ENCODE assay signal across 19 cellular contexts in the genomic region with DNA sequence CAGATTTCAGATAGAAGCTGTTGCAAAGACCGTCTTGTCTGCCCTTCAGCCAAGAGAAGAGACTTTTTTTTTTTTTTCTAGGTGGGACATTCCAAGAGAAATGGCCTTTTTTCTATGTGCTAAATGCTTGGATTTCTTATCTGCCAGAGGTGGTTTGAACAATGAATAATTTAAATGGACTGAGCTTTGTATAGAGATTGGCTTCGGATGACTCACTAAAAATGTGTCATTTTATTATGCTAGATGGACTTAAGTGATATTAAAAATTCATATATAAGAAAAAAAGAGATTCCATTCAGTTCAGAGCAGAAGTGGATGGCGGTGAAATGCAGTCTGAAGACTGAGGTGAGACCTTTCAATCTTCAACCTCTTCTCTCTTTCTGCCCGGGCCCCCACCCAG. TPM values are rescaled to one million over a fixed set of nuclear protein-coding genes. Genes with fewer than 3 reads are reported as not detected.
DNase-seq lines count a peak whose midpoint lies in the region; ATAC-seq, FAIRE-seq and TF ChIP-seq lines count a peak whose summit lies in the region.
"Had no signal": no experiment of that assay in that cellular context is flagged by ENCODE, and none has a peak within 500 bp of the region (broad histone marks: within the 10 kb centered on the region; RNA-seq: fewer than 3 reads in every experiment).

No MANE protein-coding gene starts in this region.

- no peak overlapping the region for H2AFZ ChIP-seq in astrocyte (ENCODE audit: low read depth, low read length)

- H3K4me1 Mint-ChIP-seq in astrocyte (ENCODE audit: low read depth, unreplicated experiment) (peaks cover 3% of the 10 kb centered on the region), natural killer cell (no peaks in the 10 kb centered on the region)
- no peaks in the 10 kb centered on the region for H3K4me1 Mint-ChIP-seq in activated CD8-positive, alpha-beta T cell treated with anti-CD3 and anti-CD28 coated beads, Interleukin-2, amount 10 ng/mL, durations not matched to agents 7 days and 5 days (ENCODE audit: low read depth)

- H3K4me1 ChIP-seq in astrocyte (ENCODE audit: insufficient read depth, low read length) = peaks cover 7% of the 10 kb centered on the region

- no peak overlapping the region for H3K27ac Mint-ChIP-seq in astrocyte (ENCODE audit: unreplicated experiment)
- H3K27ac Mint-ChIP-seq in activated CD8-positive, alpha-beta T cell treated with anti-CD3 and anti-CD28 coated beads, Interleukin-2, amount 10 ng/mL, durations not matched to agents 7 days and 5 days = no peak overlapping the region
- no peak overlapping the region for H3K27ac Mint-ChIP-seq in natural killer cell
- H3K27ac Mint-ChIP-seq: CD8-positive, alpha-beta T cell had no signal

- no peak for FAIRE-seq in astrocyte (lab: Jason Lieb, UNC)
- FAIRE-seq: G401.6 had no signal

- H3K4me3 ChIP-seq in astrocyte (ENCODE audit: insufficient read depth, low read depth, low read length) = no peak overlapping the region
- H3K4me3 ChIP-seq: BLaER1, HAP-1 had no signal

- no peaks in the 10 kb centered on the region for H3K9me3 ChIP-seq in astrocyte (ENCODE audit: insufficient read depth, low read depth, low read length)
- H3K9me3 ChIP-seq: HAP-1 had no signal

- no peak overlapping the region for H3K4me2 ChIP-seq in astrocyte (ENCODE audit: low read length)
- H3K4me2 ChIP-seq: BLaER1 had no signal

- no peaks in the 10 kb centered on the region for H3K79me2 ChIP-seq in astrocyte (ENCODE audit: insufficient read depth, low read length)

- POLR2A ChIA-PET in activated CD8-positive, alpha-beta T cell treated with anti-CD3 and anti-CD28 coated beads, Interleukin-2, amount 10 ng/mL, durations not matched to agents 7 days and 5 days (lab: Charles Lee) = no interaction called here

- no peak overlapping the region for H3K9ac ChIP-seq in astrocyte (ENCODE audit: low read length)
- H3K9ac ChIP-seq: BLaER1 had no signal

- H3K27me3 Mint-ChIP-seq in astrocyte (ENCODE audit: low read depth, unreplicated experiment) (peaks cover 36% of the 10 kb centered on the region), natural killer cell (ENCODE audit: low read depth in 2 of 2) (peaks cover 8 to 9% of the 10 kb centered on the region in 2 donors)
- H3K27me3 Mint-ChIP-seq in activated CD8-positive, alpha-beta T cell treated with anti-CD3 and anti-CD28 coated beads, Interleukin-2, amount 10 ng/mL, durations not matched to agents 7 days and 5 days (ENCODE audit: low read depth) = peaks cover 16% of the 10 kb centered on the region

- H3K36me3 ChIP-seq in astrocyte (ENCODE audit: insufficient read depth, low read length) = no peaks in the 10 kb centered on the region
- H3K36me3 ChIP-seq: BLaER1, HAP-1 had no signal

- no peaks in the 10 kb centered on the region for H4K20me1 ChIP-seq in astrocyte (ENCODE audit: insufficient read depth, low read length)
- H4K20me1 ChIP-seq: BLaER1 had no signal

- TF ChIP-seq CTCF in astrocyte (IDR thresholded peaks at IDR 0.05; ENCODE audit: insufficient read depth, low read depth, low read length) = no peak
- TF ChIP-seq CTCF in natural killer cell (IDR thresholded peaks at IDR 0.05) = no peak

- H3K9me3 Mint-ChIP-seq in astrocyte (ENCODE audit: unreplicated experiment) = no peaks in the 10 kb centered on the region
- H3K9me3 Mint-ChIP-seq in activated CD8-positive, alpha-beta T cell treated with anti-CD3 and anti-CD28 coated beads, Interleukin-2, amount 10 ng/mL, durations not matched to agents 7 days and 5 days (ENCODE audit: insufficient read depth) = no peaks in the 10 kb centered on the region
- H3K9me3 Mint-ChIP-seq in natural killer cell = no peaks in the 10 kb centered on the region
- H3K9me3 Mint-ChIP-seq: CD8-positive, alpha-beta T cell had no signal

- H3K36me3 Mint-ChIP-seq in astrocyte (ENCODE audit: low read depth, unreplicated experiment) = no peaks in the 10 kb centered on the region
- H3K36me3 Mint-ChIP-seq in activated CD8-positive, alpha-beta T cell treated with anti-CD3 and anti-CD28 coated beads, Interleukin-2, amount 10 ng/mL, durations not matched to agents 7 days and 5 days (ENCODE audit: low read depth) = no peaks in the 10 kb centered on the region
- no peaks in the 10 kb centered on the region for H3K36me3 Mint-ChIP-seq in natural killer cell
- H3K36me3 Mint-ChIP-seq: CD8-positive, alpha-beta T cell had no signal

- no peak overlapping the region for H3K27ac ChIP-seq in astrocyte (ENCODE audit: low read depth, low read length)
- H3K27ac ChIP-seq: 22Rv1, BLaER1 had no signal

- H3K27me3 ChIP-seq in astrocyte (ENCODE audit: insufficient read depth, low read length) = peaks cover 3% of the 10 kb centered on the region
- H3K27me3 ChIP-seq: BLaER1 had no signal

- no peak for ATAC-seq in activated CD8-positive, alpha-beta T cell treated with anti-CD3 and anti-CD28 coated beads, Interleukin-2, amount 10 ng/mL, durations not matched to agents 7 days and 5 days
- ATAC-seq in natural killer cell = no peak
- ATAC-seq: CD8-positive, alpha-beta T cell; Right ventricle myocardium inferior had no signal

- DNase-seq in A172 (ENCODE audit: low spot score) (peak; percentile 31), NCI-H226 (peak; percentile 32), astrocyte (ENCODE audit: low read depth) (peak; percentile 44), islet precursor cell (peak; percentile 16), NCI-H748 treated with DMSO at 0.1 percent for 48 hours (lab: John Stamatoyannopoulos, UW) (no peak), natural killer cell (no peak), DMS53 treated with DMSO at 0.1 percent for 48 hours (lab: John Stamatoyannopoulos, UW; ENCODE audit: unreplicated experiment) (no peak)
- DNase-seq in activated CD8-positive, alpha-beta T cell treated with anti-CD3 and anti-CD28 coated beads, Interleukin-2, amount 10 ng/mL, durations not matched to agents 7 days and 5 days = no peak
- DNase-seq: CD8-positive, alpha-beta T cell; DMS79; NCI-H1417; NCI-H2029; NCI-H2171; NCI-H446 treated with DMSO at 0.1 percent for 48 hours had no signal

- CTCF ChIA-PET in activated CD8-positive, alpha-beta T cell treated with anti-CD3 and anti-CD28 coated beads, Interleukin-2, amount 10 ng/mL, durations not matched to agents 7 days and 5 days (lab: Charles Lee) = no interaction called here

- H3K4me3 Mint-ChIP-seq in astrocyte (ENCODE audit: unreplicated experiment) (no peak overlapping the region), natural killer cell (no peak overlapping the region)
- no peak overlapping the region for H3K4me3 Mint-ChIP-seq in activated CD8-positive, alpha-beta T cell treated with anti-CD3 and anti-CD28 coated beads, Interleukin-2, amount 10 ng/mL, durations not matched to agents 7 days and 5 days
- H3K4me3 Mint-ChIP-seq: CD8-positive, alpha-beta T cell had no signal

- intact Hi-C loops in natural killer cell (cut with micrococcal nuclease) = no loop called here

RNA-seq across cellular contexts. Expression of gene MEAK7, which starts 58.4 kb away (rescaled TPM):
- 21.0 and 28.4 TPM in 2 replicates for total RNA-seq in A172 (2014; rRNA removed; shearing (Covaris generic))
- 36.1 and 41.3 TPM in 2 replicates for total RNA-seq in astrocyte
- 10 to 100 TPM; 62.3 to 72.4 TPM for total RNA-seq in activated CD8-positive, alpha-beta T cell treated with anti-CD3 and anti-CD28 coated beads, Interleukin-2, amount 10 ng/mL, durations not matched to agents 7 days and 5 days
- 1 to 10 TPM; 4.8 to 8.5 (median 4.8) TPM for total RNA-seq in natural killer cell

Comparison
In these comparisons a context has a peak if more than half of its experiments do, and no peak if none do; other contexts are left out.
1. DNase-seq: peak in A172 (single experiment), NCI-H226 (single experiment), astrocyte (single experiment) and islet precursor cell (single experiment); none in NCI-H748 treated with DMSO at 0.1 percent for 48 hours (single experiment), activated CD8-positive, alpha-beta T cell treated with anti-CD3 and anti-CD28 coated beads, Interleukin-2, amount 10 ng/mL, durations not matched to agents 7 days and 5 days (single experiment), natural killer cell (single experiment) and DMS53 treated with DMSO at 0.1 percent for 48 hours (single experiment).